ENCODE assay signal across 1 cellular context in genomic region chr10:123948030-123948823, GRCh38.
TF ChIP-seq lines count a peak whose summit lies in the region.

No MANE protein-coding gene starts in this region.

TF ChIP-seq in GM23338, 12 proteins besides CTCF, POLR2A, EP300 and RAD21 (continued from another document):
- no peak for TF ChIP-seq ZNF462 (CRISPR knock-in tag; IDR thresholded peaks at IDR 0.05)
